Comparison of ENCODE assay signal across 24 cellular contexts in the genomic region with DNA sequence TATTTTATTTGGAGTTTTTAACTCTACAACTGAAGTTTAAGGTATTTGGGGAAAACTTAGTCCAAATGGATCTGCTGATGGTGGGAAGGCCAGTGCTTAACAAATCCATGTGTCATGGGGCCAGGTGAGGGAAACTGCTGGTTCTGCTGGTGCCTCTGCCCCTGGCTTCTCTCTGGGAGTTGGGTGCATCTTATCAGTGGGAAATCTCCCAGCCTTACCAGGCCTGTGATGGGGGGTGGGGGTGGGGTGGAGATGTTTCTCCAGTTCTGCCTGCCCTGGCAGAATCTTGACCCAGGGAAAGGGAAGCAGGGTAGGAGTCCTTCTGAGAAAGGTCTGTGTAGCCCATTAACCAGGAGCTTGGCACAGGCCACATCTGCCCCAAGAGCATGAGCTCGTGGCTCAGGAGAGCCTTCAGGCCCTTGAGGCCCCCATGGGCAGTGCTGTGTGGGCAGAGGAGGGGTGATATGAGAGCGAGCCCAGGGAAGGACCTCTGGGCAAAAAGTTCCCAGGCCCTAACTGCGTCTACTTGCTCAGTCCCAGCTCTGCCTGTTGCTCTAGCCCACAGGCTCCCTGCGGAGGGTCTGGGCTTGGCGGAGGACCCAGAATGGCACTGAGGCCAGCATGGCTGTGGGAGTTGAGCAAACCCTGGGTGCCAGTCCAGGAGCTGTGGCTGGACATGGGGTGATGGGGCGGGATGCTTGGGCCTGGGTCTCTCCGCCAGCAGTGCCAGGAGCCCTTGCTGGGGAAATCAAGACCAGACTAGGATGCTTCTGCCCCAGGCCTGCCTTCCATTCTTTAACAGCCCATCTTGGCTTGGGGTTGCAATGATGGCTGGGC. TPM values are rescaled to one million over a fixed set of nuclear protein-coding genes. Genes with fewer than 3 reads are reported as not detected.
DNase-seq lines count a peak whose midpoint lies in the region; ATAC-seq and TF ChIP-seq lines count a peak whose summit lies in the region.
"Had no signal": no experiment of that assay in that cellular context is flagged by ENCODE, and none has a peak within 500 bp of the region (broad histone marks: within the 10 kb centered on the region; RNA-seq: fewer than 3 reads in every experiment).

No MANE protein-coding gene starts in this region.

- H3K36me3 ChIP-seq in right atrium auricular region, result peaks cover 41% of the 10 kb centered on the region
- peaks cover 10 to 61% (median 38%) of the 10 kb centered on the region in 3 donors for H3K36me3 ChIP-seq in tibial artery
- H3K36me3 ChIP-seq: SJCRH30 had no signal

- peaks cover 0 to 80% of the 10 kb centered on the region in 2 donors for H3K4me1 ChIP-seq in right atrium auricular region
- peaks cover 0 to 50% (median 30%) of the 10 kb centered on the region in 4 donors for H3K4me1 ChIP-seq in tibial artery
- H3K4me1 ChIP-seq: SJCRH30 had no signal

- H3K4me1 Mint-ChIP-seq in chondrocyte (ENCODE audit: low read depth), result peaks cover 25% of the 10 kb centered on the region
- peaks cover 16% of the 10 kb centered on the region for H3K4me1 Mint-ChIP-seq in mesothelial cell of epicardium

- H3K27ac Mint-ChIP-seq in chondrocyte (ENCODE audit: unreplicated experiment) (no peak overlapping the region), mesothelial cell of epicardium (peak overlapping the region; percentile 40)
- H3K27ac Mint-ChIP-seq: T-helper 1 cell treated with Interleukin-12 subunit alpha and Interleukin-12 subunit beta and Interleukin-4 antibody, amounts not matched to agents 30 μg/mL and 1 μg/mL, for 36 hours had no signal

- no peaks in the 10 kb centered on the region for H3K9me3 Mint-ChIP-seq in chondrocyte (ENCODE audit: low read depth)
- no peaks in the 10 kb centered on the region for H3K9me3 Mint-ChIP-seq in mesothelial cell of epicardium
- H3K9me3 Mint-ChIP-seq: CD4-positive, alpha-beta memory T cell; naive B cell; T-helper 1 cell treated with Interleukin-12 subunit alpha and Interleukin-12 subunit beta and Interleukin-4 antibody, amounts not matched to agents 30 μg/mL and 1 μg/mL, for 36 hours had no signal

- H3K36me3 Mint-ChIP-seq in chondrocyte (ENCODE audit: low read depth), result no peaks in the 10 kb centered on the region
- H3K36me3 Mint-ChIP-seq in mesothelial cell of epicardium, result peaks cover 14% of the 10 kb centered on the region

- H3K27me3 ChIP-seq in right atrium auricular region (no peaks in the 10 kb centered on the region), tibial artery (no peaks in the 10 kb centered on the region)
- H3K27me3 ChIP-seq: SJCRH30, tibial nerve had no signal

- no peaks in the 10 kb centered on the region for H3K27me3 Mint-ChIP-seq in chondrocyte (ENCODE audit: low read depth)
- H3K27me3 Mint-ChIP-seq in mesothelial cell of epicardium (ENCODE audit: low read depth), result no peaks in the 10 kb centered on the region
- H3K27me3 Mint-ChIP-seq: CD4-positive, alpha-beta memory T cell; naive B cell had no signal

- H3K27ac ChIP-seq in right atrium auricular region (peak overlapping the region; percentile 65 to 77), tibial artery (peak overlapping the region; percentile 52 to 72)
- H3K27ac ChIP-seq: SJCRH30 had no signal

- ATAC-seq in left ventricle myocardium superior, result no peak

- no peak overlapping the region for H3K4me3 ChIP-seq in right atrium auricular region
- no peak overlapping the region for H3K4me3 ChIP-seq in tibial artery
- H3K4me3 ChIP-seq: SJCRH30, tibial nerve had no signal

- H3K4me3 Mint-ChIP-seq in chondrocyte (ENCODE audit: unreplicated experiment) (no peak overlapping the region), mesothelial cell of epicardium (no peak overlapping the region)
- H3K4me3 Mint-ChIP-seq: CD4-positive, alpha-beta memory T cell; T-helper 1 cell treated with Interleukin-12 subunit alpha and Interleukin-12 subunit beta and Interleukin-4 antibody, amounts not matched to agents 30 μg/mL and 1 μg/mL, for 36 hours had no signal

- DNase-seq in right atrium auricular region (ENCODE audit: low spot score) (peak; percentile 55), left ventricle myocardium superior (no peak), chondrocyte (ENCODE audit: low spot score) (peak; percentile 88), mesothelial cell of epicardium (ENCODE audit: low spot score in 2 of 2, unreplicated experiment in 2 of 2) (no peak), tibial artery (no peak), medulla oblongata (ENCODE audit: extremely low spot score) (no peak), NCI-H1694 treated with DMSO at 0.1 percent for 48 hours (lab: John Stamatoyannopoulos, UW) (no peak)
- DNase-seq: activated gamma-delta T cell treated with Interleukin-2 at 50 U/mL for 16 hours; CD4-positive, alpha-beta memory T cell; glutamatergic neuron; kidney glomerular epithelial cell; naive B cell; NCI-H1092 treated with DMSO at 0.1 percent for 48 hours; NCI-H2029; retina; SJCRH30; stimulated activated CD4-positive, alpha-beta T cell treated with anti-CD3 and anti-CD28 coated beads, Interleukin-12 subunit alpha, Interleukin-12 subunit beta, amount 100 ng/mL, for 4 hours; stimulated activated CD4-positive, alpha-beta T cell treated with anti-CD3 and anti-CD28 coated beads, Interleukin-4, amount 100 ng/mL, for 4 hours; stimulated activated naive CD4-positive, alpha-beta T cell treated with Interleukin-2 at 50 U/mL for 16 hours had no signal

- intact Hi-C loops in left ventricle myocardium superior (cut with micrococcal nuclease) (loop anchor here (5.0 kb wide), 1 partner anchor 67 kb away; no protein-coding TSS in a partner anchor), tibial artery (cut with DNase I; ENCODE audit: low total_unique reads) (no loop called here)

- TF ChIP-seq CTCF in right atrium auricular region (IDR thresholded peaks at IDR 0.05) (no peak), chondrocyte (IDR thresholded peaks at IDR 0.05) (no peak), mesothelial cell of epicardium (IDR thresholded peaks at IDR 0.05; ENCODE audit: unreplicated experiment) (no peak), tibial artery (IDR thresholded peaks at IDR 0.05) (no peak)

- H3K9me3 ChIP-seq in right atrium auricular region, result no peaks in the 10 kb centered on the region
- no peaks in the 10 kb centered on the region for H3K9me3 ChIP-seq in tibial artery
- H3K9me3 ChIP-seq: SJCRH30, tibial nerve had no signal

RNA-seq across cellular contexts. Expression of gene VASH1, which starts 18.2 kb away (rescaled TPM):
- total RNA-seq in right atrium auricular region (10 to 100 TPM; 14.3 to 26.1 TPM), left ventricle myocardium superior (14.0 TPM), chondrocyte (26.0 to 41.8 TPM (median 29.7 TPM) in 3 replicates), mesothelial cell of epicardium (51.2 to 57.6 TPM (median 55.5 TPM) in 3 replicates)

RNA-seq across cellular contexts. Expression of gene ANGEL1, which starts 33.2 kb away (rescaled TPM):
- total RNA-seq in right atrium auricular region (10 to 100 TPM; 19.6 to 23.6 TPM), left ventricle myocardium superior (11.2 TPM), chondrocyte (8.6 to 13.8 TPM (median 9.6 TPM) in 3 replicates), mesothelial cell of epicardium (36.3 to 39.9 TPM (median 39.4 TPM) in 3 replicates)

RNA-seq across cellular contexts. Expression of gene LRRC74A, which starts 46.8 kb away (rescaled TPM):
- not detected for total RNA-seq in right atrium auricular region
- total RNA-seq in left ventricle myocardium superior, result not detected
- not detected in 3 replicates for total RNA-seq in chondrocyte
- not detected in 3 replicates for total RNA-seq in mesothelial cell of epicardium
- total RNA-seq: CD4-positive, alpha-beta memory T cell; G401; mesenteric fat pad; osteoblast; SJCRH30; tibial nerve had no signal

Comparison
In these comparisons a context has a peak if more than half of its experiments do, and no peak if none do; other contexts are left out.
1. DNase-seq: peak in right atrium auricular region (single experiment) and chondrocyte (single experiment); none in left ventricle myocardium superior (single experiment), mesothelial cell of epicardium (0 of 2), tibial artery (0 of 2), medulla oblongata (single experiment) and NCI-H1694 treated with DMSO at 0.1 percent for 48 hours (single experiment).